1 cellular context compared by ENCODE assay signal in genomic region chr2:234821946-234822470, GRCh38.
TF ChIP-seq lines count a peak whose summit lies in the region.

No MANE protein-coding gene starts in this region.

TF ChIP-seq in SK-N-SH, 30 proteins besides CTCF, POLR2A, EP300 and RAD21 (continued from another document):
- TF ChIP-seq REST (IDR thresholded peaks at IDR 0.05; ENCODE audit: low read depth, low read length) (no peak), POLR2AphosphoS5 (IDR thresholded peaks at IDR 0.05; ENCODE audit: low read depth, low read length) (no peak), MAX (IDR thresholded peaks at IDR 0.05; ENCODE audit: low read depth) (no peak), TAF1 (IDR thresholded peaks at IDR 0.05; ENCODE audit: borderline replicate concordance, low read depth, low read length) (no peak), MXI1 (IDR thresholded peaks at IDR 0.05; ENCODE audit: low read depth, low read length) (no peak), TEAD4 (IDR thresholded peaks at IDR 0.05; ENCODE audit: borderline replicate concordance, insufficient read depth) (no peak), SIN3A (IDR thresholded peaks at IDR 0.05; ENCODE audit: borderline replicate concordance, low read depth, low read length) (no peak)
TF ChIP-seq in SK-N-SH: peak in this region for 0.
